Comparison of ENCODE assay signal across 38 cellular contexts in genomic region chr6:137549106-137549505, GRCh38. TPM values are rescaled to one million over a fixed set of nuclear protein-coding genes. Genes with fewer than 3 reads are reported as not detected.
"Had no signal": no experiment of that assay in that cellular context is flagged by ENCODE, and none has a peak within 500 bp of the region (broad histone marks: within the 10 kb centered on the region; RNA-seq: fewer than 3 reads in every experiment).

No MANE protein-coding gene starts in this region.

- H3K9me3 ChIP-seq: adrenal gland, body of pancreas, breast epithelium had no signal

- H3K9me3 Mint-ChIP-seq: activated B cell treated with CpG ODN at 0.5 μM for 24 hours; activated CD4-positive, alpha-beta memory T cell treated with anti-CD3 and anti-CD28 coated beads for 36 hours; activated CD4-positive, alpha-beta T cell treated with anti-CD3 and anti-CD28 coated beads, Interleukin-2, amount 10 ng/mL, durations not matched to agents 24 days and 14 days; activated CD8-positive, alpha-beta T cell treated with anti-CD3 and anti-CD28 coated beads for 36 hours; activated naive CD4-positive, alpha-beta T cell treated with anti-CD3 and anti-CD28 coated beads for 36 hours; activated naive CD4-positive, alpha-beta T cell treated with anti-CD3 and anti-CD28 coated beads, Interleukin-2, amount 50 U/mL, for 72 hours; activated T-cell treated with anti-CD3 and anti-CD28 coated beads, Interleukin-2, amount 50 U/mL, for 4 hours; activated T-helper 1 cell treated with anti-CD3 and anti-CD28 coated beads, Interleukin-12 subunit alpha, Interleukin-12 subunit beta, Interleukin-2, Interleukin-4 antibody, amounts not matched to agents 30 ng/mL and 10 ng/mL and 1 ng/mL, durations not matched to agents 14 hours and 24 hours and 36 hours; T-helper 1 cell treated with Interleukin-12 subunit alpha and Interleukin-12 subunit beta and Interleukin-4 antibody, amounts not matched to agents 30 μg/mL and 1 μg/mL, for 36 hours; T-helper 2 cell treated with Interferon-gamma antibody and Interleukin-4, amounts not matched to agents 5 μg/mL and 100 μg/mL, for 36 hours had no signal

- ATAC-seq: activated CD8-positive, alpha-beta T cell treated with anti-CD3 and anti-CD28 coated beads for 36 hours; activated naive CD4-positive, alpha-beta T cell treated with anti-CD3 and anti-CD28 coated beads, Interleukin-2, amount 50 U/mL, for 72 hours; activated T-cell treated with anti-CD3 and anti-CD28 coated beads, Interleukin-2, amount 50 U/mL, for 4 hours; activated T-cell treated with anti-CD3 and anti-CD28 coated beads, Interleukin-2, amount 50 U/mL, for 72 hours; activated T-helper 17 cell treated with anti-CD3 and anti-CD28 coated beads, Interleukin-2, amount 50 U/mL, for 72 hours; body of pancreas had no signal

- H3K27me3 Mint-ChIP-seq: activated CD4-positive, alpha-beta memory T cell treated with anti-CD3 and anti-CD28 coated beads for 36 hours; activated naive CD8-positive, alpha-beta T cell treated with anti-CD3 and anti-CD28 coated beads for 36 hours had no signal

- H3K27ac Mint-ChIP-seq: activated B cell treated with CpG ODN at 0.5 μM for 24 hours; activated CD4-positive, alpha-beta memory T cell treated with anti-CD3 and anti-CD28 coated beads for 36 hours; activated CD4-positive, alpha-beta T cell treated with anti-CD3 and anti-CD28 coated beads, Interleukin-2, amount 10 ng/mL, durations not matched to agents 24 days and 14 days; activated CD8-positive, alpha-beta T cell treated with anti-CD3 and anti-CD28 coated beads for 36 hours; activated naive CD4-positive, alpha-beta T cell treated with anti-CD3 and anti-CD28 coated beads for 36 hours; activated naive CD4-positive, alpha-beta T cell treated with anti-CD3 and anti-CD28 coated beads, Interleukin-2, amount 50 U/mL, for 72 hours; activated naive CD8-positive, alpha-beta T cell treated with anti-CD3 and anti-CD28 coated beads for 36 hours; activated T-cell treated with anti-CD3 and anti-CD28 coated beads, Interleukin-2, amount 50 U/mL, for 72 hours; activated T-helper 1 cell treated with anti-CD3 and anti-CD28 coated beads, Interleukin-12 subunit alpha, Interleukin-12 subunit beta, Interleukin-2, Interleukin-4 antibody, amounts not matched to agents 30 ng/mL and 10 ng/mL and 1 ng/mL, durations not matched to agents 14 hours and 24 hours and 36 hours; activated T-helper 17 cell treated with anti-CD3 and anti-CD28 coated beads, Interleukin-2, amount 50 U/mL, for 72 hours; T-helper 1 cell treated with Interleukin-12 subunit alpha and Interleukin-12 subunit beta and Interleukin-4 antibody, amounts not matched to agents 30 μg/mL and 1 μg/mL, for 36 hours; T-helper 2 cell treated with Interferon-gamma antibody and Interleukin-4, amounts not matched to agents 5 μg/mL and 100 μg/mL, for 36 hours had no signal

- H3K4me3 ChIP-seq: adrenal gland, body of pancreas, breast epithelium had no signal

- H3K4me1 ChIP-seq: adrenal gland, body of pancreas, breast epithelium had no signal

- H3K27me3 ChIP-seq: body of pancreas, brain microvascular endothelial cell, breast epithelium had no signal

- H3K4me3 Mint-ChIP-seq: activated B cell treated with CpG ODN at 0.5 μM for 24 hours; activated CD4-positive, alpha-beta memory T cell treated with anti-CD3 and anti-CD28 coated beads for 36 hours; activated CD4-positive, alpha-beta T cell treated with anti-CD3 and anti-CD28 coated beads, Interleukin-2, amount 10 ng/mL, durations not matched to agents 24 days and 14 days; activated CD8-positive, alpha-beta T cell treated with anti-CD3 and anti-CD28 coated beads for 36 hours; activated naive CD4-positive, alpha-beta T cell treated with anti-CD3 and anti-CD28 coated beads for 36 hours; activated naive CD8-positive, alpha-beta T cell treated with anti-CD3 and anti-CD28 coated beads for 36 hours; activated T-cell treated with anti-CD3 and anti-CD28 coated beads, Interleukin-2, amount 50 U/mL, for 4 hours; activated T-cell treated with anti-CD3 and anti-CD28 coated beads, Interleukin-2, amount 50 U/mL, for 72 hours; activated T-helper 1 cell treated with anti-CD3 and anti-CD28 coated beads, Interleukin-12 subunit alpha, Interleukin-12 subunit beta, Interleukin-2, Interleukin-4 antibody, amounts not matched to agents 30 ng/mL and 10 ng/mL and 1 ng/mL, durations not matched to agents 14 hours and 24 hours and 36 hours; activated T-helper 17 cell treated with anti-CD3 and anti-CD28 coated beads, Interleukin-2, amount 50 U/mL, for 72 hours; T-helper 1 cell treated with Interleukin-12 subunit alpha and Interleukin-12 subunit beta and Interleukin-4 antibody, amounts not matched to agents 30 μg/mL and 1 μg/mL, for 36 hours; T-helper 2 cell treated with Interferon-gamma antibody and Interleukin-4, amounts not matched to agents 5 μg/mL and 100 μg/mL, for 36 hours had no signal

- H3K27ac ChIP-seq: adrenal gland, body of pancreas, brain microvascular endothelial cell, breast epithelium, VCaP had no signal

- H3K36me3 Mint-ChIP-seq: activated CD4-positive, alpha-beta memory T cell treated with anti-CD3 and anti-CD28 coated beads for 36 hours; activated naive CD4-positive, alpha-beta T cell treated with anti-CD3 and anti-CD28 coated beads, Interleukin-2, amount 50 U/mL, for 72 hours; activated naive CD8-positive, alpha-beta T cell treated with anti-CD3 and anti-CD28 coated beads for 36 hours had no signal

- H3K4me1 Mint-ChIP-seq: activated B cell treated with CpG ODN at 0.5 μM for 24 hours; activated CD4-positive, alpha-beta T cell treated with anti-CD3 and anti-CD28 coated beads, Interleukin-2, amount 10 ng/mL, durations not matched to agents 24 days and 14 days; activated naive CD8-positive, alpha-beta T cell treated with anti-CD3 and anti-CD28 coated beads for 36 hours; activated T-helper 17 cell treated with anti-CD3 and anti-CD28 coated beads, Interleukin-2, amount 50 U/mL, for 72 hours had no signal

- H3K36me3 ChIP-seq: adrenal gland, brain microvascular endothelial cell, breast epithelium had no signal

- DNase-seq: activated B cell treated with CpG ODN at 0.5 μM for 24 hours; activated CD4-positive, alpha-beta memory T cell treated with anti-CD3 and anti-CD28 coated beads for 36 hours; activated CD4-positive, alpha-beta T cell treated with anti-CD3 and anti-CD28 coated beads for 4 hours; activated CD4-positive, alpha-beta T cell treated with anti-CD3 and anti-CD28 coated beads, Interleukin-2, amount 10 ng/mL, durations not matched to agents 24 days and 14 days; activated CD4-positive, alpha-beta T cell treated with anti-CD3 and anti-CD28 coated beads, Interleukin-2, amount 50 U/mL, for 1 hour; activated CD4-positive, alpha-beta T cell treated with anti-CD3 and anti-CD28 coated beads, Interleukin-2, amount 50 U/mL, for 4 hours; activated CD4-positive, CD25-positive, alpha-beta regulatory T cell treated with anti-CD3 and anti-CD28 coated beads, Interleukin-2, amount 50 U/mL, for 72 hours; activated CD8-positive, alpha-beta memory T cell treated with anti-CD3 and anti-CD28 coated beads, Interleukin-2, amount 50 U/mL, for 4 hours; activated CD8-positive, alpha-beta T cell treated with anti-CD3 and anti-CD28 coated beads for 36 hours; activated effector memory CD4-positive, alpha-beta T cell treated with anti-CD3 and anti-CD28 coated beads, Interleukin-2, amount 50 U/mL, for 16 hours; activated gamma-delta T cell treated with Interleukin-2 at 50 U/mL for 16 hours; activated naive CD4-positive, alpha-beta T cell; activated naive CD4-positive, alpha-beta T cell treated with anti-CD3 and anti-CD28 coated beads for 36 hours; activated naive CD4-positive, alpha-beta T cell treated with anti-CD3 and anti-CD28 coated beads, Interleukin-2, amount 50 U/mL, for 16 hours; activated naive CD8-positive, alpha-beta T cell treated with anti-CD3 and anti-CD28 coated beads for 36 hours; activated T-cell treated with anti-CD3 and anti-CD28 coated beads for 4 hours; activated T-cell treated with anti-CD3 and anti-CD28 coated beads, Interleukin-2, amount 50 U/mL, for 1 hour; activated T-cell treated with anti-CD3 and anti-CD28 coated beads, Interleukin-2, amount 50 U/mL, for 4 hours; activated T-cell treated with anti-CD3 and anti-CD28 coated beads, Interleukin-2, amount 50 U/mL, for 72 hours; adrenal gland; amniotic stem cell; aorta; body of pancreas; brain microvascular endothelial cell; central memory CD4-positive, alpha-beta T cell; T-helper 1 cell; T-helper 2 cell; T-helper 9 cell had no signal

- FAIRE-seq: astrocyte, TTC549 had no signal

RNA-seq across cellular contexts. Expression of gene OLIG3, which starts 54.9 kb away (rescaled TPM):
- total RNA-seq: activated B cell treated with CpG ODN at 0.5 μM for 24 hours; activated CD4-positive, alpha-beta T cell treated with anti-CD3 and anti-CD28 coated beads, Interleukin-2, amount 10 ng/mL, durations not matched to agents 24 days and 14 days; activated naive CD4-positive, alpha-beta T cell treated with anti-CD3 and anti-CD28 coated beads for 36 hours; activated T-cell treated with anti-CD3 and anti-CD28 coated beads, Interleukin-2, amount 50 U/mL, for 4 hours; activated T-helper 1 cell treated with anti-CD3 and anti-CD28 coated beads, Interleukin-12 subunit alpha, Interleukin-12 subunit beta, Interleukin-2, Interleukin-4 antibody, amounts not matched to agents 30 ng/mL and 10 ng/mL and 1 ng/mL, durations not matched to agents 14 hours and 24 hours and 36 hours; adrenal gland; aorta; body of pancreas; breast epithelium; cardiac septum had no signal
- polyA plus RNA-seq: adrenal gland, aorta had no signal
